26 cellular contexts compared by ENCODE assay signal in genomic region chr4:137526681-137527080, GRCh38. TPM values are rescaled to one million over a fixed set of nuclear protein-coding genes. Genes with fewer than 3 reads are reported as not detected.
A peak's percentile ranks its signal among the peaks of the same experiment; 100 is the strongest.
DNase-seq lines count a peak whose midpoint lies in the region; ATAC-seq, FAIRE-seq and TF ChIP-seq lines count a peak whose summit lies in the region.
"Had no signal": no experiment of that assay in that cellular context is flagged by ENCODE, and none has a peak within 500 bp of the region (broad histone marks: within the 10 kb centered on the region; RNA-seq: fewer than 3 reads in every experiment).

No MANE protein-coding gene starts in this region.

- no peak overlapping the region for H3K4me2 ChIP-seq in Karpas-422 (ENCODE audit: low read depth, low read length, poor library complexity, severe bottlenecking)

- H3K9ac ChIP-seq in Karpas-422 (ENCODE audit: low read length): no peak overlapping the region

- no peak overlapping the region for H3K27ac Mint-ChIP-seq in nephron progenitor cell
- H3K27ac Mint-ChIP-seq: activated CD4-positive, alpha-beta memory T cell treated with anti-CD3 and anti-CD28 coated beads for 36 hours; activated naive CD8-positive, alpha-beta T cell treated with anti-CD3 and anti-CD28 coated beads for 36 hours; activated T-cell treated with anti-CD3 and anti-CD28 coated beads, Interleukin-2, amount 50 U/mL, for 72 hours had no signal

- H3K27me3 ChIP-seq in esophagus muscularis mucosa (no peaks in the 10 kb centered on the region), muscle layer of duodenum (ENCODE audit: low read depth, low read length) (no peaks in the 10 kb centered on the region), thoracic aorta (replicated peaks; ENCODE audit: insufficient read depth) (no peaks in the 10 kb centered on the region), Karpas-422 (ENCODE audit: low read length) (no peaks in the 10 kb centered on the region)

- peaks cover 7 to 61% (median 40%) of the 10 kb centered on the region in 4 donors for H3K4me1 ChIP-seq in esophagus muscularis mucosa
- H3K4me1 ChIP-seq in muscle layer of duodenum (ENCODE audit: control insufficient read depth in 1 of 2, insufficient read depth in 2 of 2, low read length in 2 of 2): peaks cover 0 to 10% of the 10 kb centered on the region in 2 donors
- H3K4me1 ChIP-seq in thoracic aorta (ENCODE audit: control insufficient read depth in 1 of 2, low read depth in 2 of 2): peaks cover 28 to 58% of the 10 kb centered on the region in 2 donors
- H3K4me1 ChIP-seq in Karpas-422 (ENCODE audit: low read length): no peaks in the 10 kb centered on the region

- no peaks in the 10 kb centered on the region for H4K20me1 ChIP-seq in Karpas-422 (ENCODE audit: insufficient read depth, low read depth, low read length)

- ATAC-seq in thoracic aorta (ENCODE audit: insufficient number of reproducible peaks, low FRiP score, low read depth): no peak
- ATAC-seq in activated T-cell treated with anti-CD3 and anti-CD28 coated beads, Interleukin-2, amount 50 U/mL, for 4 hours: no peak
- ATAC-seq: activated T-cell treated with anti-CD3 and anti-CD28 coated beads, Interleukin-2, amount 50 U/mL, for 72 hours; esophagus mucosa had no signal

- H2AFZ ChIP-seq in Karpas-422 (ENCODE audit: low read length): no peak overlapping the region

- TF ChIP-seq EP300 in esophagus muscularis mucosa (IDR thresholded peaks at IDR 0.05): no peak

- H3K9me3 ChIP-seq in esophagus muscularis mucosa: no peaks in the 10 kb centered on the region
- H3K9me3 ChIP-seq in muscle layer of duodenum (ENCODE audit: control insufficient read depth in 1 of 2, low read length in 2 of 2): no peaks in the 10 kb centered on the region
- H3K9me3 ChIP-seq in thoracic aorta: no peaks in the 10 kb centered on the region
- peaks cover 3% of the 10 kb centered on the region; the same call in 1 of the 2 replicates for H3K9me3 ChIP-seq in Karpas-422 (ENCODE audit: low read length)

- no peaks in the 10 kb centered on the region for H3K79me2 ChIP-seq in Karpas-422 (ENCODE audit: low read length)

- no peak for TF ChIP-seq CTCF in esophagus muscularis mucosa (IDR thresholded peaks at IDR 0.05)
- TF ChIP-seq CTCF in thoracic aorta (IDR thresholded peaks at IDR 0.05): no peak
- no peak for TF ChIP-seq CTCF in nephron progenitor cell (IDR thresholded peaks at IDR 0.05)

- H3K36me3 ChIP-seq in esophagus muscularis mucosa (peaks cover 0 to 6% (median 0%) of the 10 kb centered on the region in 4 donors), muscle layer of duodenum (ENCODE audit: control insufficient read depth in 1 of 2, insufficient read depth in 2 of 2, low read length in 2 of 2) (peaks cover 0 to 12% of the 10 kb centered on the region in 2 donors), thoracic aorta (peaks cover under 1% of the 10 kb centered on the region), Karpas-422 (ENCODE audit: insufficient read depth, low read length) (no peaks in the 10 kb centered on the region)

- H3K9me3 Mint-ChIP-seq in nephron progenitor cell: no peaks in the 10 kb centered on the region
- peaks cover 7% of the 10 kb centered on the region for H3K9me3 Mint-ChIP-seq in activated T-cell treated with anti-CD3 and anti-CD28 coated beads, Interleukin-2, amount 50 U/mL, for 4 hours
- H3K9me3 Mint-ChIP-seq: activated CD4-positive, alpha-beta memory T cell treated with anti-CD3 and anti-CD28 coated beads for 36 hours; activated naive CD8-positive, alpha-beta T cell treated with anti-CD3 and anti-CD28 coated beads for 36 hours; activated T-cell treated with anti-CD3 and anti-CD28 coated beads, Interleukin-2, amount 50 U/mL, for 72 hours had no signal

- H3K36me3 Mint-ChIP-seq in nephron progenitor cell (ENCODE audit: low read depth): peaks cover 74% of the 10 kb centered on the region
- H3K36me3 Mint-ChIP-seq in activated T-cell treated with anti-CD3 and anti-CD28 coated beads, Interleukin-2, amount 50 U/mL, for 4 hours (ENCODE audit: insufficient read depth): no peaks in the 10 kb centered on the region
- H3K36me3 Mint-ChIP-seq: activated CD4-positive, alpha-beta memory T cell treated with anti-CD3 and anti-CD28 coated beads for 36 hours; activated naive CD8-positive, alpha-beta T cell treated with anti-CD3 and anti-CD28 coated beads for 36 hours had no signal

- no peaks in the 10 kb centered on the region for H3K9me2 ChIP-seq in Karpas-422 (replicated peaks; ENCODE audit: insufficient read depth, low read length)

- intact Hi-C loops in esophagus muscularis mucosa (cut with DNase I): loop anchor here (10.0 kb wide), 2 partner anchors 162 to 402 kb away; no protein-coding TSS in a partner anchor

- DNase-seq in HPDE6-E6E7 (ENCODE audit: extremely low spot score) (peak; percentile 3), esophagus muscularis mucosa (ENCODE audit: extremely low spot score) (no peak), thoracic aorta (ENCODE audit: low spot score) (no peak), nephron progenitor cell (no peak), GM19239 (ENCODE audit: insufficient read length, low spot score) (no peak), Karpas-422 (no peak)
- DNase-seq in activated T-cell treated with anti-CD3 and anti-CD28 coated beads, Interleukin-2, amount 50 U/mL, for 4 hours: no peak
- DNase-seq: activated CD4-positive, alpha-beta memory T cell treated with anti-CD3 and anti-CD28 coated beads for 36 hours; activated naive CD8-positive, alpha-beta T cell treated with anti-CD3 and anti-CD28 coated beads for 36 hours; activated T-cell treated with anti-CD3 and anti-CD28 coated beads, Interleukin-2, amount 50 U/mL, for 72 hours; C1 segment of cervical spinal cord; DMS 273 treated with DMSO at 0.1 percent for 48 hours; GDM1; HCEC 1CT; kidney glomerular epithelial cell; NCI-H1092 treated with DMSO at 0.1 percent for 48 hours; NCI-H2081; NCI-H524; stimulated activated CD4-positive, alpha-beta T cell treated with anti-CD3 and anti-CD28 coated beads, Interleukin-4, amount 100 ng/mL, for 4 hours; T-helper 1 cell had no signal

- peak overlapping the region; percentile 84 to 87 (median 86) for H3K27ac ChIP-seq in esophagus muscularis mucosa (replicated peaks in 1 of 4)
- peak overlapping the region; percentile 21 for H3K27ac ChIP-seq in muscle layer of duodenum (ENCODE audit: low read length)
- peak overlapping the region in 1 of 2 donors; percentile 86 for H3K27ac ChIP-seq in thoracic aorta
- H3K27ac ChIP-seq in Karpas-422 (ENCODE audit: low read length): no peak overlapping the region
- H3K27ac ChIP-seq: VCaP had no signal

- peak overlapping the region; percentile 5 to 75 (median 70) for H3K4me3 ChIP-seq in esophagus muscularis mucosa
- peak overlapping the region; percentile 34 to 92 for H3K4me3 ChIP-seq in muscle layer of duodenum (ENCODE audit: low read depth in 1 of 2, low read length in 2 of 2)
- peak overlapping the region; percentile 30 for H3K4me3 ChIP-seq in thoracic aorta
- H3K4me3 ChIP-seq in Karpas-422 (ENCODE audit: low read length): no peak overlapping the region
- H3K4me3 ChIP-seq: skin epidermis had no signal

- H3K27me3 Mint-ChIP-seq in nephron progenitor cell (ENCODE audit: low read depth, poor library complexity): no peaks in the 10 kb centered on the region
- H3K27me3 Mint-ChIP-seq in activated T-cell treated with anti-CD3 and anti-CD28 coated beads, Interleukin-2, amount 50 U/mL, for 4 hours (ENCODE audit: low read depth): no peaks in the 10 kb centered on the region
- H3K27me3 Mint-ChIP-seq: activated CD4-positive, alpha-beta memory T cell treated with anti-CD3 and anti-CD28 coated beads for 36 hours; activated naive CD8-positive, alpha-beta T cell treated with anti-CD3 and anti-CD28 coated beads for 36 hours had no signal

- no peak for FAIRE-seq in GM19239 (lab: Jason Lieb, UNC)
- FAIRE-seq: bronchial epithelial cell had no signal

- peaks cover 34% of the 10 kb centered on the region for H3K4me1 Mint-ChIP-seq in nephron progenitor cell
- no peaks in the 10 kb centered on the region for H3K4me1 Mint-ChIP-seq in activated T-cell treated with anti-CD3 and anti-CD28 coated beads, Interleukin-2, amount 50 U/mL, for 4 hours (ENCODE audit: low read depth)
- H3K4me1 Mint-ChIP-seq: activated naive CD8-positive, alpha-beta T cell treated with anti-CD3 and anti-CD28 coated beads for 36 hours had no signal

- H3K4me3 Mint-ChIP-seq in nephron progenitor cell: no peak overlapping the region
- no peak overlapping the region for H3K4me3 Mint-ChIP-seq in activated T-cell treated with anti-CD3 and anti-CD28 coated beads, Interleukin-2, amount 50 U/mL, for 4 hours
- H3K4me3 Mint-ChIP-seq: activated CD4-positive, alpha-beta memory T cell treated with anti-CD3 and anti-CD28 coated beads for 36 hours; activated naive CD8-positive, alpha-beta T cell treated with anti-CD3 and anti-CD28 coated beads for 36 hours; activated T-cell treated with anti-CD3 and anti-CD28 coated beads, Interleukin-2, amount 50 U/mL, for 72 hours had no signal

- TF ChIP-seq POLR2A in esophagus muscularis mucosa (IDR thresholded peaks at IDR 0.05; ENCODE audit: low read depth): no peak

RNA-seq across cellular contexts. Expression of gene PCDH18, which starts 5.6 kb away (rescaled TPM):
- 10 to 100 TPM; 38.3 to 62.1 (median 51.0) TPM for total RNA-seq in esophagus muscularis mucosa
- total RNA-seq in thoracic aorta: 10 to 100 TPM; 22.6 to 31.0 TPM
- total RNA-seq in activated T-cell treated with anti-CD3 and anti-CD28 coated beads, Interleukin-2, amount 50 U/mL, for 4 hours: under 1 TPM; 0.03 to 0.14 (median 0.05) TPM
- total RNA-seq in Karpas-422 (2014; rRNA removed; shearing (Covaris generic); ENCODE audit: low replicate concordance): not detected in 2 replicates
- total RNA-seq: activated T-cell treated with anti-CD3 and anti-CD28 coated beads, Interleukin-2, amount 50 U/mL, for 72 hours; HT-29 had no signal

Comparison
In these comparisons a context has a peak if more than half of its experiments do, and no peak if none do; other contexts are left out.
1. RNA of gene PCDH18, which starts 5.6 kb away (total RNA-seq): 38.3 to 62.1 TPM in esophagus muscularis mucosa and 22.6 to 31.0 TPM in thoracic aorta; 0.03 to 0.14 TPM in activated T-cell treated with anti-CD3 and anti-CD28 coated beads, Interleukin-2, amount 50 U/mL, for 4 hours and not detected in Karpas-422; every median in the first group is over 10 times any median in the second.